1 cellular context compared by ENCODE assay signal in genomic region chr19:40413291-40413994, GRCh38.
TF ChIP-seq lines count a peak whose summit lies in the region.

A gene with protein sequence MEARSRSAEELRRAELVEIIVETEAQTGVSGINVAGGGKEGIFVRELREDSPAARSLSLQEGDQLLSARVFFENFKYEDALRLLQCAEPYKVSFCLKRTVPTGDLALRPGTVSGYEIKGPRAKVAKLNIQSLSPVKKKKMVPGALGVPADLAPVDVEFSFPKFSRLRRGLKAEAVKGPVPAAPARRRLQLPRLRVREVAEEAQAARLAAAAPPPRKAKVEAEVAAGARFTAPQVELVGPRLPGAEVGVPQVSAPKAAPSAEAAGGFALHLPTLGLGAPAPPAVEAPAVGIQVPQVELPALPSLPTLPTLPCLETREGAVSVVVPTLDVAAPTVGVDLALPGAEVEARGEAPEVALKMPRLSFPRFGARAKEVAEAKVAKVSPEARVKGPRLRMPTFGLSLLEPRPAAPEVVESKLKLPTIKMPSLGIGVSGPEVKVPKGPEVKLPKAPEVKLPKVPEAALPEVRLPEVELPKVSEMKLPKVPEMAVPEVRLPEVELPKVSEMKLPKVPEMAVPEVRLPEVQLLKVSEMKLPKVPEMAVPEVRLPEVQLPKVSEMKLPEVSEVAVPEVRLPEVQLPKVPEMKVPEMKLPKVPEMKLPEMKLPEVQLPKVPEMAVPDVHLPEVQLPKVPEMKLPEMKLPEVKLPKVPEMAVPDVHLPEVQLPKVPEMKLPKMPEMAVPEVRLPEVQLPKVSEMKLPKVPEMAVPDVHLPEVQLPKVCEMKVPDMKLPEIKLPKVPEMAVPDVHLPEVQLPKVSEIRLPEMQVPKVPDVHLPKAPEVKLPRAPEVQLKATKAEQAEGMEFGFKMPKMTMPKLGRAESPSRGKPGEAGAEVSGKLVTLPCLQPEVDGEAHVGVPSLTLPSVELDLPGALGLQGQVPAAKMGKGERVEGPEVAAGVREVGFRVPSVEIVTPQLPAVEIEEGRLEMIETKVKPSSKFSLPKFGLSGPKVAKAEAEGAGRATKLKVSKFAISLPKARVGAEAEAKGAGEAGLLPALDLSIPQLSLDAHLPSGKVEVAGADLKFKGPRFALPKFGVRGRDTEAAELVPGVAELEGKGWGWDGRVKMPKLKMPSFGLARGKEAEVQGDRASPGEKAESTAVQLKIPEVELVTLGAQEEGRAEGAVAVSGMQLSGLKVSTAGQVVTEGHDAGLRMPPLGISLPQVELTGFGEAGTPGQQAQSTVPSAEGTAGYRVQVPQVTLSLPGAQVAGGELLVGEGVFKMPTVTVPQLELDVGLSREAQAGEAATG (N-terminal part only) (minus strand): TSS chr19:40413378. CDS start chr19:40407932, 5,446 bp downstream.

TF ChIP-seq in K562, 482 proteins besides CTCF, POLR2A, EP300 and RAD21 (continued from another document):
- TF ChIP-seq EGR1 (conservative IDR thresholded peaks at IDR 0.05) = 0 out of 2 replicates have a peak, but pooled peaks have one; percentile 13
- no peak for TF ChIP-seq MEIS2 (IDR thresholded peaks at IDR 0.05; ENCODE audit: partially characterized antibody)
- no peak for TF ChIP-seq XRCC4 (IDR thresholded peaks at IDR 0.05; ENCODE audit: extremely low read depth, insufficient read depth, insufficient read length)
- TF ChIP-seq ZNF274 (IDR thresholded peaks at IDR 0.05; ENCODE audit: borderline replicate concordance, low read depth, low read length) = no peak
- no peak for TF ChIP-seq NUFIP1 (IDR thresholded peaks at IDR 0.05; ENCODE audit: partially characterized antibody)
- no peak for TF ChIP-seq SMAD2 (IDR thresholded peaks at IDR 0.05; ENCODE audit: low read depth, low read length)
- TF ChIP-seq, protein P1, sequence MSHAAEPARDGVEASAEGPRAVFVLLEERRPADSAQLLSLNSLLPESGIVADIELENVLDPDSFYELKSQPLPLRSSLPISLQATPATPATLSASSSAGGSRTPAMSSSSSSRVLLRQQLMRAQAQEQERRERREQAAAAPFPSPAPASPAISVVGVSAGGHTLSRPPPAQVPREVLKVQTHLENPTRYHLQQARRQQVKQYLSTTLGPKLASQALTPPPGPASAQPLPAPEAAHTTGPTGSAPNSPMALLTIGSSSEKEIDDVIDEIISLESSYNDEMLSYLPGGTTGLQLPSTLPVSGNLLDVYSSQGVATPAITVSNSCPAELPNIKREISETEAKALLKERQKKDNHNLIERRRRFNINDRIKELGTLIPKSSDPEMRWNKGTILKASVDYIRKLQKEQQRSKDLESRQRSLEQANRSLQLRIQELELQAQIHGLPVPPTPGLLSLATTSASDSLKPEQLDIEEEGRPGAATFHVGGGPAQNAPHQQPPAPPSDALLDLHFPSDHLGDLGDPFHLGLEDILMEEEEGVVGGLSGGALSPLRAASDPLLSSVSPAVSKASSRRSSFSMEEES (CRISPR knock-in tag; IDR thresholded peaks at IDR 0.05) = no peak
- no peak for TF ChIP-seq SNIP1 (IDR thresholded peaks at IDR 0.05; ENCODE audit: low read depth)
- TF ChIP-seq ZNF589 (CRISPR knock-in tag; IDR thresholded peaks at IDR 0.05; ENCODE audit: low read depth) = no peak
- peak; percentile 69 for TF ChIP-seq ATF3 (IDR thresholded peaks at IDR 0.05)
- no peak for TF ChIP-seq ATF3 (CRISPR knock-in tag; conservative IDR thresholded peaks at IDR 0.05)
- TF ChIP-seq EP400 (IDR thresholded peaks at IDR 0.05) = no peak
- no peak for TF ChIP-seq SRSF3 (IDR thresholded peaks at IDR 0.05; ENCODE audit: insufficient read depth, low read length)
- TF ChIP-seq POLR2B (IDR thresholded peaks at IDR 0.05; ENCODE audit: low read depth, partially characterized antibody) = no peak
- 0 out of 2 replicates have a peak, but pooled peaks have one; percentile 22 for TF ChIP-seq KHSRP (IDR thresholded peaks at IDR 0.05)
- TF ChIP-seq FOXM1 (IDR thresholded peaks at IDR 0.05; ENCODE audit: low read depth) = no peak
- TF ChIP-seq FOXM1 (CRISPR knock-in tag; IDR thresholded peaks at IDR 0.05; ENCODE audit: low read depth) = no peak
- TF ChIP-seq ATF1 (CRISPR knock-in tag; IDR thresholded peaks at IDR 0.05) = peak; percentile 24; the same call in 1 of the 2 replicates
- peak; percentile 80 for TF ChIP-seq ATF1 (tag; IDR thresholded peaks at IDR 0.05)
- no peak for TF ChIP-seq PML (IDR thresholded peaks at IDR 0.05; ENCODE audit: low read length)
- peak; percentile 46; the same call in 1 of the 2 replicates for TF ChIP-seq ZBTB7A (IDR thresholded peaks at IDR 0.05; ENCODE audit: borderline replicate concordance, control insufficient read depth, low read depth, low read length)
- TF ChIP-seq LARP7 (IDR thresholded peaks at IDR 0.05) = no peak
- TF ChIP-seq, protein P2, sequence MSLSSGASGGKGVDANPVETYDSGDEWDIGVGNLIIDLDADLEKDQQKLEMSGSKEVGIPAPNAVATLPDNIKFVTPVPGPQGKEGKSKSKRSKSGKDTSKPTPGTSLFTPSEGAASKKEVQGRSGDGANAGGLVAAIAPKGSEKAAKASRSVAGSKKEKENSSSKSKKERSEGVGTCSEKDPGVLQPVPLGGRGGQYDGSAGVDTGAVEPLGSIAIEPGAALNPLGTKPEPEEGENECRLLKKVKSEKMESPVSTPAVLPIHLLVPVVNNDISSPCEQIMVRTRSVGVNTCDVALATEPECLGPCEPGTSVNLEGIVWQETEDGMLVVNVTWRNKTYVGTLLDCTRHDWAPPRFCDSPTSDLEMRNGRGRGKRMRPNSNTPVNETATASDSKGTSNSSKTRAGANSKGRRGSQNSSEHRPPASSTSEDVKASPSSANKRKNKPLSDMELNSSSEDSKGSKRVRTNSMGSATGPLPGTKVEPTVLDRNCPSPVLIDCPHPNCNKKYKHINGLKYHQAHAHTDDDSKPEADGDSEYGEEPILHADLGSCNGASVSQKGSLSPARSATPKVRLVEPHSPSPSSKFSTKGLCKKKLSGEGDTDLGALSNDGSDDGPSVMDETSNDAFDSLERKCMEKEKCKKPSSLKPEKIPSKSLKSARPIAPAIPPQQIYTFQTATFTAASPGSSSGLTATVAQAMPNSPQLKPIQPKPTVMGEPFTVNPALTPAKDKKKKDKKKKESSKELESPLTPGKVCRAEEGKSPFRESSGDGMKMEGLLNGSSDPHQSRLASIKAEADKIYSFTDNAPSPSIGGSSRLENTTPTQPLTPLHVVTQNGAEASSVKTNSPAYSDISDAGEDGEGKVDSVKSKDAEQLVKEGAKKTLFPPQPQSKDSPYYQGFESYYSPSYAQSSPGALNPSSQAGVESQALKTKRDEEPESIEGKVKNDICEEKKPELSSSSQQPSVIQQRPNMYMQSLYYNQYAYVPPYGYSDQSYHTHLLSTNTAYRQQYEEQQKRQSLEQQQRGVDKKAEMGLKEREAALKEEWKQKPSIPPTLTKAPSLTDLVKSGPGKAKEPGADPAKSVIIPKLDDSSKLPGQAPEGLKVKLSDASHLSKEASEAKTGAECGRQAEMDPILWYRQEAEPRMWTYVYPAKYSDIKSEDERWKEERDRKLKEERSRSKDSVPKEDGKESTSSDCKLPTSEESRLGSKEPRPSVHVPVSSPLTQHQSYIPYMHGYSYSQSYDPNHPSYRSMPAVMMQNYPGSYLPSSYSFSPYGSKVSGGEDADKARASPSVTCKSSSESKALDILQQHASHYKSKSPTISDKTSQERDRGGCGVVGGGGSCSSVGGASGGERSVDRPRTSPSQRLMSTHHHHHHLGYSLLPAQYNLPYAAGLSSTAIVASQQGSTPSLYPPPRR (CRISPR knock-in tag; IDR thresholded peaks at IDR 0.05; ENCODE audit: borderline replicate concordance) = no peak
- TF ChIP-seq, protein P3, sequence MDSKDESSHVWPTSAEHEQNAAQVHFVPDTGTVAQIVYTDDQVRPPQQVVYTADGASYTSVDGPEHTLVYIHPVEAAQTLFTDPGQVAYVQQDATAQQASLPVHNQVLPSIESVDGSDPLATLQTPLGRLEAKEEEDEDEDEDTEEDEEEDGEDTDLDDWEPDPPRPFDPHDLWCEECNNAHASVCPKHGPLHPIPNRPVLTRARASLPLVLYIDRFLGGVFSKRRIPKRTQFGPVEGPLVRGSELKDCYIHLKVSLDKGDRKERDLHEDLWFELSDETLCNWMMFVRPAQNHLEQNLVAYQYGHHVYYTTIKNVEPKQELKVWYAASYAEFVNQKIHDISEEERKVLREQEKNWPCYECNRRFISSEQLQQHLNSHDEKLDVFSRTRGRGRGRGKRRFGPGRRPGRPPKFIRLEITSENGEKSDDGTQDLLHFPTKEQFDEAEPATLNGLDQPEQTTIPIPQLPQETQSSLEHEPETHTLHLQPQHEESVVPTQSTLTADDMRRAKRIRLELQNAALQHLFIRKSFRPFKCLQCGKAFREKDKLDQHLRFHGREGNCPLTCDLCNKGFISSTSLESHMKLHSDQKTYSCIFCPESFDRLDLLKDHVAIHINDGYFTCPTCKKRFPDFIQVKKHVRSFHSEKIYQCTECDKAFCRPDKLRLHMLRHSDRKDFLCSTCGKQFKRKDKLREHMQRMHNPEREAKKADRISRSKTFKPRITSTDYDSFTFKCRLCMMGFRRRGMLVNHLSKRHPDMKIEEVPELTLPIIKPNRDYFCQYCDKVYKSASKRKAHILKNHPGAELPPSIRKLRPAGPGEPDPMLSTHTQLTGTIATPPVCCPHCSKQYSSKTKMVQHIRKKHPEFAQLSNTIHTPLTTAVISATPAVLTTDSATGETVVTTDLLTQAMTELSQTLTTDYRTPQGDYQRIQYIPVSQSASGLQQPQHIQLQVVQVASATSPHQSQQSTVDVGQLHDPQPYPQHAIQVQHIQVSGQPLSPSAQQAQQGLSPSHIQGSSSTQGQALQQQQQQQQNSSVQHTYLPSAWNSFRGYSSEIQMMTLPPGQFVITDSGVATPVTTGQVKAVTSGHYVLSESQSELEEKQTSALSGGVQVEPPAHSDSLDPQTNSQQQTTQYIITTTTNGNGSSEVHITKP (IDR thresholded peaks at IDR 0.05; ENCODE audit: partially characterized antibody) = no peak
- no peak for TF ChIP-seq NCOA6 (IDR thresholded peaks at IDR 0.05)
- TF ChIP-seq IRF2 (CRISPR knock-in tag; IDR thresholded peaks at IDR 0.05) = no peak
- no peak for TF ChIP-seq CREB1 (IDR thresholded peaks at IDR 0.05)
- TF ChIP-seq CREB1 (CRISPR knock-in tag; IDR thresholded peaks at IDR 0.05) = no peak; the same call in 1 of the 2 replicates
- TF ChIP-seq FOXO4 (CRISPR knock-in tag; IDR thresholded peaks at IDR 0.05) = no peak
- TF ChIP-seq, protein P4, sequence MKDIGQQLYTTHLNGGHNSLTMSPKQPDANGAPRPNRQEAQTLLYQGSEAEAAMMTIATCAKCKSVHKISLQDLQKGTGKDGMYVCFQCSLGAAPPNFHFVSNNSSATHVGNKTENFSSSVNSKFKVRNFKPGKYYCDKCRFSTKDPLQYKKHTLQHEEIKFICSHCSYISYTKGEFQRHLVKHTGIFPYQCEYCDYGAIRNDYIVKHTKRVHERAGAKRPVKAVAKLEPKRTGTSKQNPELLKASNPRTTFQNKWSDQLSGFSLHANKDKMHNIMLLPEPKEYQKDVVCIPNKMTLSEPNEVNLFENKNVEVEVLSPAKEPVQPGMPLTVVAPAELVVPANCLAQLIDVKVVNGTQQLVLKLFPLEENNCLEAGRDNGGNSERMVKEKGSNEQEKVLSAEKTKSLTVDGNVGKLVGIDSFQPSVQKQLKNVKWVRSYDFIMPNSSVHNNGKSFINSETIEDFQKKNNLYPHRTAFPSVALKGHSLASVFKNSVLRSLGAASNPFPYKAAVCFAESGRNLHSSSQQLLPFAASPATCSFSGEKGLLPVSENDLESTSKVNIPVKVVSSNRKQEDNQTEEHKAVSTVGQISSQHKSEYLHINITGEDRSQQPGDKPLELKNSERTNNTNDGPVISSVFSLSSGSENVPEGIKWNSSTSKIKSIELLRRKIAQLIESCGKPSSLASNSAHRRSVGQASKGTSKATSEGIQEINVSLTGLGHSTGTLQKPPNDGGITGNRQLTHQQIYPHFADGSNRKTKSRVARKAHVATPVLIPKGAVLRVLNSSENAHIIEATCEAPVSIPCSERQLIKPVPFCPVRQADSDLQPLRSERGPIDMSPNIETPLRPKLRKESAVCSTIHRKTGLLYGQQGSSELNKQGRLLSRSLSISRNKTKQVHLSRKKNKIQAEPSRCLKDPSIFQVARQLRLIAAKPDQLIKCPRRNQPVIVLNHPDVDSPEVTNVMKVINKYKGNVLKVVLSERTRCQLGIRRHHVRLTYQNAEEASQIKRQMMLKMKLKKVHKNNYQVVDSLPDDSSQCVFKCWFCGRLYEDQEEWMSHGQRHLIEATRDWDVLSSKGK (CRISPR knock-in tag; IDR thresholded peaks at IDR 0.05) = no peak
- TF ChIP-seq E2F1 (CRISPR knock-in tag; IDR thresholded peaks at IDR 0.05) = no peak
- TF ChIP-seq ZNF79 (CRISPR knock-in tag; IDR thresholded peaks at IDR 0.05; ENCODE audit: low read depth) = no peak
- peak; percentile 58; the same call in 1 of the 2 replicates for TF ChIP-seq CREM (IDR thresholded peaks at IDR 0.05; ENCODE audit: low read depth)
- TF ChIP-seq, protein P5, sequence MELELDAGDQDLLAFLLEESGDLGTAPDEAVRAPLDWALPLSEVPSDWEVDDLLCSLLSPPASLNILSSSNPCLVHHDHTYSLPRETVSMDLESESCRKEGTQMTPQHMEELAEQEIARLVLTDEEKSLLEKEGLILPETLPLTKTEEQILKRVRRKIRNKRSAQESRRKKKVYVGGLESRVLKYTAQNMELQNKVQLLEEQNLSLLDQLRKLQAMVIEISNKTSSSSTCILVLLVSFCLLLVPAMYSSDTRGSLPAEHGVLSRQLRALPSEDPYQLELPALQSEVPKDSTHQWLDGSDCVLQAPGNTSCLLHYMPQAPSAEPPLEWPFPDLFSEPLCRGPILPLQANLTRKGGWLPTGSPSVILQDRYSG (tag; conservative IDR thresholded peaks at IDR 0.05; ENCODE audit: low read depth) = no peak
